In genomic region chr3:14461006-14461747, GRCh38 we compare ENCODE assay signal across 11 cellular contexts. TPM values are rescaled to one million over a fixed set of nuclear protein-coding genes. Genes with fewer than 3 reads are reported as not detected.
DNase-seq lines count a peak whose midpoint lies in the region; ATAC-seq, FAIRE-seq and TF ChIP-seq lines count a peak whose summit lies in the region.
"Had no signal": no experiment of that assay in that cellular context is flagged by ENCODE, and none has a peak within 500 bp of the region (broad histone marks: within the 10 kb centered on the region; RNA-seq: fewer than 3 reads in every experiment).

No MANE protein-coding gene starts in this region.

- H3K9me3 ChIP-seq in PC-3 (ENCODE audit: low read length) (no peaks in the 10 kb centered on the region), body of pancreas (no peaks in the 10 kb centered on the region)

- H3K27ac ChIP-seq in PC-3 (ENCODE audit: low read length) = no peak overlapping the region
- peak overlapping the region in 3 of 4 donors; percentile 40 to 58 (median 56) for H3K27ac ChIP-seq in body of pancreas

- H3K27me3 ChIP-seq in PC-3 (ENCODE audit: low read length) = no peaks in the 10 kb centered on the region
- H3K27me3 ChIP-seq in body of pancreas = no peaks in the 10 kb centered on the region

- WGBS in body of pancreas, 2 donors = 63% methylated on average over 11 to 13 of the region's 13 CpGs

- H3K36me3 Mint-ChIP-seq in CD14-positive monocyte (peaks cover 91 to 97% of the 10 kb centered on the region in 2 donors), osteocyte (ENCODE audit: unreplicated experiment) (peaks cover 12% of the 10 kb centered on the region)

- H3K27ac Mint-ChIP-seq in CD14-positive monocyte (peak overlapping the region in 6 of 7 donors; percentile 15 to 77 (median 40)), osteocyte (ENCODE audit: unreplicated experiment) (peak overlapping the region; percentile 38)

- H3K9ac ChIP-seq in PC-3 (ENCODE audit: low read length) = no peak overlapping the region

- no peaks in the 10 kb centered on the region for H3K9me2 ChIP-seq in PC-3 (replicated peaks; ENCODE audit: low read length)

- POLR2A ChIA-PET in PC-3 (lab: Charles Lee; ENCODE audit: unreplicated experiment) = no interaction called here

- H3K79me2 ChIP-seq in PC-3 (ENCODE audit: low read length) = no peaks in the 10 kb centered on the region

- TF ChIP-seq CTCF in CD14-positive monocyte (IDR thresholded peaks at IDR 0.05) = no peak
- no peak for TF ChIP-seq CTCF in PC-3 (conservative IDR thresholded peaks at IDR 0.05; ENCODE audit: low read depth, low read length)
- no peak for TF ChIP-seq CTCF in body of pancreas (IDR thresholded peaks at IDR 0.05)
- no peak for TF ChIP-seq CTCF in osteocyte (IDR thresholded peaks at IDR 0.05)

- DNase-seq in CD14-positive monocyte (ENCODE audit: low spot score) (no peak), PC-3 (no peak), body of pancreas (no peak), osteocyte (ENCODE audit: extremely low spot score, unreplicated experiment) (no peak), GDM1 (lab: John Stamatoyannopoulos, UW) (no peak), OCI-M1 (lab: John Stamatoyannopoulos, UW) (no peak), NCI-H526 treated with DMSO at 0.1 percent for 48 hours (lab: John Stamatoyannopoulos, UW) (no peak), GM19239 (ENCODE audit: insufficient read length, low spot score) (no peak)

- H3K4me3 Mint-ChIP-seq in CD14-positive monocyte (no peak overlapping the region), osteocyte (ENCODE audit: unreplicated experiment) (no peak overlapping the region)
- H3K4me3 Mint-ChIP-seq: activated naive CD4-positive, alpha-beta T cell treated with anti-CD3 and anti-CD28 coated beads, Interleukin-2, amount 50 U/mL, for 24 hours; CD4-positive, alpha-beta T cell had no signal

- H3K9me3 Mint-ChIP-seq in CD14-positive monocyte (no peaks in the 10 kb centered on the region), osteocyte (ENCODE audit: unreplicated experiment) (no peaks in the 10 kb centered on the region)
- H3K9me3 Mint-ChIP-seq: activated naive CD4-positive, alpha-beta T cell treated with anti-CD3 and anti-CD28 coated beads, Interleukin-2, amount 50 U/mL, for 24 hours; CD4-positive, alpha-beta T cell had no signal

- H3K27me3 Mint-ChIP-seq in CD14-positive monocyte (ENCODE audit: low read depth in 3 of 3) (peaks cover 0 to 2% (median 0%) of the 10 kb centered on the region in 3 donors), osteocyte (ENCODE audit: unreplicated experiment) (no peaks in the 10 kb centered on the region)
- H3K27me3 Mint-ChIP-seq: activated naive CD4-positive, alpha-beta T cell treated with anti-CD3 and anti-CD28 coated beads, Interleukin-2, amount 50 U/mL, for 24 hours; CD4-positive, alpha-beta T cell had no signal

- no peaks in the 10 kb centered on the region for H4K20me1 ChIP-seq in PC-3 (ENCODE audit: low read length)

- TF ChIP-seq POLR2A in body of pancreas (IDR thresholded peaks at IDR 0.05) = no peak

- no peak overlapping the region for H3K4me3 ChIP-seq in PC-3 (ENCODE audit: low read length)
- H3K4me3 ChIP-seq in body of pancreas = no peak overlapping the region
- H3K4me3 ChIP-seq: coronary artery had no signal

- no peak for FAIRE-seq in GM19239 (lab: Jason Lieb, UNC)

- H3K4me1 ChIP-seq in PC-3 (ENCODE audit: insufficient read depth, low read length) (peaks cover 12% of the 10 kb centered on the region), body of pancreas (peaks cover 43% of the 10 kb centered on the region)

- BruUV-seq in PC-3 (replicated peaks; lab: Mats Ljungman, UMichigan) = no TSS peak

- CTCF ChIA-PET in PC-3 (lab: Charles Lee) = interaction anchor here (0.5 to 1.9 kb wide), 5 partner anchors 9 to 258 kb away, joined by 5 to 20 read pairs (median 9); partner anchors contain the start of gene SLC6A6

- ATAC-seq in PC-3 = no peak
- ATAC-seq in body of pancreas = peak; percentile 43

- H3K36me3 ChIP-seq in PC-3 (ENCODE audit: low read depth, low read length) = peaks cover 18% of the 10 kb centered on the region
- H3K36me3 ChIP-seq in body of pancreas (replicated peaks in 1 of 2; ENCODE audit: insufficient read depth in 1 of 2, low read depth in 2 of 2) = no peaks in the 10 kb centered on the region

- no peak overlapping the region for H2AFZ ChIP-seq in PC-3 (ENCODE audit: low read length)

- peak overlapping the region; percentile 23; the same call in 1 of the 2 replicates for H3K4me2 ChIP-seq in PC-3 (ENCODE audit: low read length)

- H3F3A ChIP-seq in PC-3 (ENCODE audit: low read length, unreplicated experiment) = peaks cover 6% of the 10 kb centered on the region

- H3K4me1 Mint-ChIP-seq in CD14-positive monocyte (peaks cover 3% of the 10 kb centered on the region), osteocyte (ENCODE audit: unreplicated experiment) (peaks cover 20% of the 10 kb centered on the region)

- intact Hi-C loops in CD14-positive monocyte (cut with micrococcal nuclease) (no loop called here), PC-3 (cut with micrococcal nuclease) (loop anchor here (1.0 kb wide), 1 partner anchor 200 kb away; no protein-coding TSS in a partner anchor), body of pancreas (cut with DNase I) (loop anchor here (10.0 kb wide), 1 partner anchor 566 kb away; no protein-coding TSS in a partner anchor)

RNA-seq across cellular contexts. Expression of gene SLC6A6, which starts 58.8 kb away (rescaled TPM):
- polyA plus RNA-seq in CD14-positive monocyte = 10 to 100 TPM; 18.4 to 24.5 TPM
- total RNA-seq in PC-3 (2014; rRNA removed) (28.1 and 31.9 TPM in 2 replicates), body of pancreas (1 to 10 TPM; 4.9 to 5.7 TPM), osteocyte (37.2 and 41.9 TPM in 2 replicates)

Comparison
In these comparisons a context has a peak if more than half of its experiments do, and no peak if none do; other contexts are left out.
1. intact Hi-C loops: an anchor here in PC-3 (1.0 kb wide) and body of pancreas (10.0 kb wide); none called in CD14-positive monocyte.